8 cellular contexts compared by ENCODE assay signal in the genomic region with DNA sequence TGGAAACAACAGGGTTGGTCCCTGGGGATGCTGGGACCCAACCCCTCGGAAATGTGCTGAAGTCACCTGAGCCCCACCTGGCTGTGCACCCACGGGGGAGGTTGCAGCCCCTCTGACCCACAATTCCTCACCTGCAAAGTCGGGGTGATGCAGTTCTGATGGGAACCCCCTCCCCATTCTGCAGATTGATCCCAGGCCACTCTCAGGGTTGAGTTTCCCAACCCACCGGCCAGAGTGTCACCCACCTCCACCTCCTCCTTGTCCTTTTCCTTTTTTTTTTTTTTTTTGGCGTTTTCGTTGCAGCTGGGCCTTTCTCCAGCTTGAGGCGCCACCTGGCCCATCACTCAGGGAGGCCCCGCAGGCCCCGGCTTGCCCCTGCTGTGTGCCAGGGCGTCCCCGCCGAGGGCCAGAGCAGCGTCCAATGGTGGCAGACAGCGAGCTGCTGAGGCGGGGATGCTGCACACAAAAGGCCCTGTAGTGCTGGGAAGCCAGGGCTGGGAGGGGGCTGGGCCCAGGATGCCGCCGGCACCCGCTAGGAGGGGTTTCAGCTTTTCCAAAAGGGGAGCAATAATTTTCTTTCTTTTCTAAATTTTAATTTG. TPM values are rescaled to one million over a fixed set of nuclear protein-coding genes. Genes with fewer than 3 reads are reported as not detected.
DNase-seq lines count a peak whose midpoint lies in the region; ATAC-seq and TF ChIP-seq lines count a peak whose summit lies in the region.

No MANE protein-coding gene starts in this region.

- no peak overlapping the region for H3K4me2 ChIP-seq in H9 (ENCODE audit: insufficient read depth, insufficient read length, low read length)

- H2BK5ac ChIP-seq in H9 (ENCODE audit: insufficient read length, low read length): no peak overlapping the region

- H2BK120ac ChIP-seq in H9 (ENCODE audit: low read depth, low read length, poor library complexity, severe bottlenecking): no peak overlapping the region

- H3K27ac Mint-ChIP-seq in H9: peak overlapping the region in 2 of 3 experiments; percentile 39 to 58; a peak in 1 of 7 replicates

- H2BK12ac ChIP-seq in H9 (ENCODE audit: insufficient read length, low read depth, low read length): no peak overlapping the region

- H3K79me2 ChIP-seq in H9 (ENCODE audit: insufficient read depth, low read length): no peaks in the 10 kb centered on the region

- no peak overlapping the region for H2AFZ ChIP-seq in H9 (ENCODE audit: low read length)

- H4K8ac ChIP-seq in H9 (replicated peaks; ENCODE audit: insufficient read length, low read depth, low read length): no peak overlapping the region

- no peak overlapping the region for H3K4ac ChIP-seq in H9 (ENCODE audit: low read depth, low read length)

- WGBS in H9 (ENCODE audit: extremely low coverage, insufficient read length, low lambda C conversion rate): no CpG with 5 or more reads among the region's 18 CpGs
- 23 to 30% methylated on average over 16 to 18 of the region's 18 CpGs for WGBS in esophagus, 2 donors

- no peak for ATAC-seq in GM18867 (IDR thresholded peaks at IDR 0.05; ENCODE audit: unreplicated experiment)
- no peak for ATAC-seq in GM18870 (IDR thresholded peaks at IDR 0.05; ENCODE audit: unreplicated experiment)

- no peak overlapping the region for H3K9ac ChIP-seq in H9 (ENCODE audit: extremely low read depth, insufficient read length, low read length)

- no peak overlapping the region for H3K4me3 ChIP-seq in esophagus (ENCODE audit: low read depth in 1 of 2, low read length in 2 of 2)

- no peaks in the 10 kb centered on the region for H3K9me3 ChIP-seq in H9 (ENCODE audit: control insufficient read depth, low read depth, low read length)
- no peaks in the 10 kb centered on the region for H3K9me3 ChIP-seq in esophagus (ENCODE audit: control insufficient read depth in 2 of 2, insufficient read depth in 1 of 2, low read depth in 1 of 2, low read length in 1 of 2)

- H3K4me1 Mint-ChIP-seq in H9: peaks cover 13 to 30% of the 10 kb centered on the region in 2 experiments

- H3K14ac ChIP-seq in H9 (ENCODE audit: insufficient read depth, low read length): no peak overlapping the region

- peaks cover 7 to 23% (median 22%) of the 10 kb centered on the region in 3 experiments; a peak in 6 of 7 replicates for H3K36me3 Mint-ChIP-seq in H9 (ENCODE audit: insufficient read depth in 1 of 3, low read depth in 3 of 3)

- H2AK5ac ChIP-seq in H9 (ENCODE audit: insufficient read length, low read length): no peak overlapping the region

- no peaks in the 10 kb centered on the region for H3K9me3 Mint-ChIP-seq in H9

- H4K20me1 ChIP-seq in H9 (ENCODE audit: control insufficient read depth, insufficient read depth, insufficient read length): peaks cover 4% of the 10 kb centered on the region

- no peak overlapping the region for H3T11ph ChIP-seq in H9 (ENCODE audit: low read length)

- no peak overlapping the region for H3K27ac ChIP-seq in H9 (ENCODE audit: insufficient read length, low read depth, low read length)
- peak overlapping the region; percentile 86 to 96 for H3K27ac ChIP-seq in esophagus (ENCODE audit: low read depth in 2 of 2, low read length in 1 of 2)

- H3K27me3 ChIP-seq in H9 (ENCODE audit: insufficient read depth, low read length) (no peaks in the 10 kb centered on the region), esophagus (ENCODE audit: control insufficient read depth in 1 of 2, insufficient read depth in 2 of 2, low read length in 2 of 2) (no peaks in the 10 kb centered on the region)

- H3K56ac ChIP-seq in H9 (ENCODE audit: insufficient read length, low read depth, low read length): no peak overlapping the region

- peaks cover 0 to 8% of the 10 kb centered on the region in 2 donors for H3K36me3 ChIP-seq in esophagus (ENCODE audit: control insufficient read depth in 2 of 2, insufficient read depth in 2 of 2, low read length in 1 of 2)

- peaks cover 9% of the 10 kb centered on the region for H3K23me2 ChIP-seq in H9 (ENCODE audit: insufficient read length, low read depth, low read length, poor library complexity, severe bottlenecking)

- H2BK20ac ChIP-seq in H9 (ENCODE audit: low read depth, low read length, poor library complexity, severe bottlenecking): no peak overlapping the region

- H4K91ac ChIP-seq in H9 (ENCODE audit: insufficient read length, low read depth, low read length): no peak overlapping the region

- H3K4me1 ChIP-seq in H9 (ENCODE audit: insufficient read depth, low read length) (0 out of 2 replicates have a peak, but pooled peaks cover 2% of the 10 kb centered on the region), esophagus (ENCODE audit: control insufficient read depth in 2 of 2, insufficient read depth in 2 of 2, low read length in 1 of 2) (peaks cover 14 to 40% of the 10 kb centered on the region in 2 donors)

- H4K5ac ChIP-seq in H9 (ENCODE audit: insufficient read length, low read depth, low read length): no peak overlapping the region

- no peak overlapping the region for H3K23ac ChIP-seq in H9 (ENCODE audit: insufficient read length, low read depth, low read length)

- no peaks in the 10 kb centered on the region for H3K27me3 Mint-ChIP-seq in H9 (ENCODE audit: low read depth)

- no peak for TF ChIP-seq CTCF in H9 (conservative IDR thresholded peaks at IDR 0.05)

- no peak overlapping the region for H3K18ac ChIP-seq in H9 (ENCODE audit: insufficient read length, low read depth, low read length)

- H2BK15ac ChIP-seq in H9 (ENCODE audit: low read depth, low read length): no peak overlapping the region

- H3K79me1 ChIP-seq in H9 (ENCODE audit: insufficient read depth, low read depth, low read length, poor library complexity, severe bottlenecking): no peaks in the 10 kb centered on the region

- no peak overlapping the region for H3K4me3 Mint-ChIP-seq in H9

- DNase-seq in H9 (peak; percentile 76), NCI-H69 (lab: John Stamatoyannopoulos, UW) (peak; percentile 98), putamen (ENCODE audit: low spot score) (peak; percentile 83), RKO (ENCODE audit: low spot score) (no peak)
- no peak for DNase-seq in activated naive CD4-positive, alpha-beta T cell treated with anti-CD3 and anti-CD28 coated beads, Interleukin-2, amount 50 U/mL, for 16 hours

RNA-seq across cellular contexts. Expression of a gene that starts 4.6 kb away (rescaled TPM):
- total RNA-seq in H9 (2021): 42.8 and 45.1 TPM in 2 replicates
- 10 to 100 TPM in 1 of 2 donors, 1 to 10 TPM in 1; 8.1 to 10.6 TPM for polyA plus RNA-seq in esophagus

RNA-seq across cellular contexts. Expression of a gene that starts 16.0 kb away (rescaled TPM):
- 23.6 and 28.0 TPM in 2 replicates for total RNA-seq in H9 (2021)
- 10 to 100 TPM in 1 of 2 donors, 1 to 10 TPM in 1; 9.9 to 29.3 TPM for polyA plus RNA-seq in esophagus

RNA-seq across cellular contexts. Expression of a gene that starts 35.5 kb away (rescaled TPM):
- total RNA-seq in H9 (2021): 22.4 and 26.4 TPM in 2 replicates
- polyA plus RNA-seq in esophagus: 10 to 100 TPM in 1 of 2 donors, 1 to 10 TPM in 1; 7.4 to 12.0 TPM

RNA-seq across cellular contexts. Expression of a gene that starts 46.3 kb away (rescaled TPM):
- total RNA-seq in H9 (2021): 6.8 and 8.5 TPM in 2 replicates
- 1 to 10 TPM in 1 of 2 donors, under 1 TPM in 1; 0.81 to 1.1 TPM for polyA plus RNA-seq in esophagus

RNA-seq across cellular contexts. Expression of a gene that starts 60.0 kb away (rescaled TPM):
- total RNA-seq in H9 (2021): 9.6 and 10.4 TPM in 2 replicates
- polyA plus RNA-seq in esophagus: 1 to 10 TPM; 1.5 to 2.5 TPM

Comparison
In these comparisons a context has a peak if more than half of its experiments do, and no peak if none do; other contexts are left out.
1. DNase-seq: peak in H9 (single experiment), NCI-H69 (single experiment) and putamen (single experiment); none in activated naive CD4-positive, alpha-beta T cell treated with anti-CD3 and anti-CD28 coated beads, Interleukin-2, amount 50 U/mL, for 16 hours (single experiment) and RKO (single experiment).